ENCODE assay signal across 8 cellular contexts in the genomic region with DNA sequence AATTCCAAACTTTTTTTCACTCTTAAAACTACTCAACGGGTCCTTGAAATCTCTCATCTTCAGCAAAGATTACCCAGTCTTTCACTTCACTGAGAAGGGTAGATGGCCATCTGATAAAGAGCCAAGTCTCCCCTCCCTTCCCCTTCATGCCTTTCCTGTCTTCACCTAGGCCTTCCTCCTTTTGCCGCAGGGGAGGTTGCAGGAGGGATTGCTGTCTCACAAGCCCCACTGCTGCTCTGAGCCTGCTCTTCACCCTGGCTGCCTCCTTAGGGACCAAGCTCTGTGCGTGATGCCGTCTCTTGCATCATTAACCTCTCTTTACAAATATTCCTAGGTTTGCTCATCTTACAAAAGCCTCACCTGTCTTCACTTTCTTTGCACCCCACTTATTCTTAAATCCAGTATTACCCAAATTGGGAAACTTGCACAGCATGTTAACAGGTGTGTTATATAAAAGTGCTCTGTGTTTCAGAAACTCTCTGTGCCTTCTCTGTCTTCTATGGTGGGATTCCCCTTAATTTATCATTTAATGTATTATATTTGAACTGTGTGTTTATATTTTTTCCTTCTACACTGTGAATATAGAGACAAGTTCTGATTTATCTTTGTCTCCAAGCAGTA. TPM values are rescaled to one million over a fixed set of nuclear protein-coding genes. Genes with fewer than 3 reads are reported as not detected.
DNase-seq lines count a peak whose midpoint lies in the region; ATAC-seq, FAIRE-seq and TF ChIP-seq lines count a peak whose summit lies in the region.

No MANE protein-coding gene starts in this region.

- FAIRE-seq in keratinocyte (lab: Jason Lieb, UNC) (peak; percentile 43), urothelium cell line (lab: Jason Lieb, UNC) (no peak)

- no peak for DNase-seq in BJ (ENCODE audit: low read depth)
- no peak for DNase-seq in activated B cell treated with CpG ODN at 0.5 μM for 24 hours
- no peak for DNase-seq in keratinocyte (ENCODE audit: low read depth, low spot score)
- DNase-seq in NCI-H345 (lab: John Stamatoyannopoulos, UW): no peak
- DNase-seq in urothelium cell line (ENCODE audit: low spot score): no peak
- DNase-seq in germinal center (ENCODE audit: low spot score): no peak

- H2AFZ ChIP-seq in keratinocyte (ENCODE audit: control insufficient read depth, low read length): no peak overlapping the region

- peaks cover 58% of the 10 kb centered on the region for H3K4me1 Mint-ChIP-seq in activated B cell treated with CpG ODN at 0.5 μM for 24 hours

- H3K79me2 ChIP-seq in keratinocyte (ENCODE audit: control insufficient read depth, insufficient read depth, low read length): peaks cover 79% of the 10 kb centered on the region

- peak; percentile 14 for ATAC-seq in GM21786 (IDR thresholded peaks at IDR 0.05; ENCODE audit: unreplicated experiment)
- no peak for ATAC-seq in activated B cell treated with CpG ODN at 0.5 μM for 24 hours (ENCODE audit: low read depth)
- no peak for ATAC-seq in HG03521 (IDR thresholded peaks at IDR 0.05; ENCODE audit: unreplicated experiment)

- H4K20me1 ChIP-seq in keratinocyte (ENCODE audit: control insufficient read depth, extremely low read depth, insufficient read depth, low read length): peaks cover 34% of the 10 kb centered on the region

- dilution Hi-C loops in keratinocyte (cut with MboI; ENCODE audit: extremely low pct_ligation_motif_present, low sequenced_read_pairs): no loop called here

- CTCF ChIA-PET in BJ (lab: Yijun Ruan, JAX): no interaction called here
- CTCF ChIA-PET in activated B cell treated with CpG ODN at 0.5 μM for 24 hours (lab: Charles Lee): no interaction called here

- peak overlapping the region; percentile 81 for H3K27ac Mint-ChIP-seq in activated B cell treated with CpG ODN at 0.5 μM for 24 hours

- no peaks in the 10 kb centered on the region for H3K9me1 ChIP-seq in keratinocyte (ENCODE audit: control insufficient read depth, extremely low read depth, insufficient read depth, low read length)

- H3K4me3 Mint-ChIP-seq in activated B cell treated with CpG ODN at 0.5 μM for 24 hours: peak overlapping the region; percentile 73

- peaks cover 32% of the 10 kb centered on the region for H3K4me1 ChIP-seq in keratinocyte (ENCODE audit: control insufficient read depth, extremely low read depth, insufficient read depth, low read length)

- H3K27ac ChIP-seq in keratinocyte (ENCODE audit: control insufficient read depth, insufficient read depth, low read length): peak overlapping the region; percentile 6

- intact Hi-C loops in activated B cell treated with CpG ODN at 0.5 μM for 24 hours (cut with micrococcal nuclease): loop anchor here (5.0 to 10.0 kb wide), 3 partner anchors 49 to 458 kb away; no protein-coding TSS in a partner anchor

- H3K27me3 ChIP-seq in BJ (ENCODE audit: control insufficient read depth, insufficient read depth, low read length): no peaks in the 10 kb centered on the region
- H3K27me3 ChIP-seq in keratinocyte (ENCODE audit: control insufficient read depth, extremely low read depth, insufficient read depth, low read length): no peaks in the 10 kb centered on the region

- H3K9me3 Mint-ChIP-seq in activated B cell treated with CpG ODN at 0.5 μM for 24 hours: no peaks in the 10 kb centered on the region

- H3K36me3 Mint-ChIP-seq in activated B cell treated with CpG ODN at 0.5 μM for 24 hours (ENCODE audit: low read depth): peaks cover 38% of the 10 kb centered on the region

- TF ChIP-seq CTCF in BJ (IDR thresholded peaks at IDR 0.05; ENCODE audit: insufficient read depth, low read depth, low read length) (no peak), activated B cell treated with CpG ODN at 0.5 μM for 24 hours (IDR thresholded peaks at IDR 0.05) (no peak), keratinocyte (optimal IDR thresholded peaks at IDR 0.05 in 1 of 3, IDR thresholded peaks at IDR 0.05 in 1 of 3, conservative IDR thresholded peaks at IDR 0.05 in 1 of 3; ENCODE audit: extremely low read depth in 1 of 3, insufficient read depth in 2 of 3, low read length in 3 of 3) (no peak)

- H3K4me3 ChIP-seq in BJ (ENCODE audit: low read depth, low read length) (0 out of 2 replicates have a peak overlapping the region, but pooled peaks have one; percentile 0), keratinocyte (ENCODE audit: control insufficient read depth in 2 of 3, extremely low read depth in 1 of 3, insufficient read depth in 2 of 3, low read depth in 1 of 3, low read length in 3 of 3) (no peak overlapping the region)

- no peaks in the 10 kb centered on the region for H3K36me3 ChIP-seq in BJ (ENCODE audit: control insufficient read depth, insufficient read depth, low read length)
- H3K36me3 ChIP-seq in keratinocyte (ENCODE audit: control insufficient read depth in 2 of 2, extremely low read depth in 1 of 2, insufficient read depth in 2 of 2, low read length in 2 of 2): peaks cover 2 to 9% of the 10 kb centered on the region in 2 experiments

- H3K27me3 Mint-ChIP-seq in activated B cell treated with CpG ODN at 0.5 μM for 24 hours: no peaks in the 10 kb centered on the region

- no peaks in the 10 kb centered on the region for H3K9me3 ChIP-seq in keratinocyte (ENCODE audit: control insufficient read depth, low read depth, low read length)

- peak overlapping the region; percentile 51 for H3K4me2 ChIP-seq in keratinocyte (ENCODE audit: control insufficient read depth, extremely low read depth, insufficient read depth, low read depth, low read length)

- POLR2A ChIA-PET in BJ (lab: Charles Lee) (no interaction called here), activated B cell treated with CpG ODN at 0.5 μM for 24 hours (lab: Charles Lee) (no interaction called here)

- no peak overlapping the region for H3K9ac ChIP-seq in keratinocyte (ENCODE audit: control insufficient read depth, extremely low read depth, insufficient read depth, low read length)

RNA-seq across cellular contexts. Expression of a gene that starts 3.8 kb away (rescaled TPM):
- polyA plus RNA-seq in BJ (2011; rRNA removed) (12.5 and 21.8 TPM in 2 replicates), keratinocyte (18.0 to 31.8 TPM (median 24.3 TPM) in 3 replicates)
- 33.0 and 34.1 TPM in 2 replicates for polyA minus RNA-seq in BJ (2011; rRNA and poly(A)+ RNA removed)
- total RNA-seq in activated B cell treated with CpG ODN at 0.5 μM for 24 hours: 55.4 and 67.0 TPM in 2 replicates
- polyA plus RNA-seq in keratinocyte (2011; ENCODE audit: low read depth): 28.7 TPM
- 9.6 and 18.8 TPM in 2 replicates for polyA plus RNA-seq in keratinocyte (2011; cell fraction: cytosol; rRNA removed)
- 33.0 and 39.9 TPM in 2 replicates for polyA plus RNA-seq in keratinocyte (2011; cell fraction: nucleus; rRNA removed)
- 14.8 and 19.0 TPM in 2 replicates for polyA plus RNA-seq in keratinocyte (2012; ENCODE audit: low replicate concordance)
- 17.2 to 122 TPM (median 77.4 TPM) in 3 replicates for polyA minus RNA-seq in keratinocyte
- 27.0 TPM for polyA minus RNA-seq in keratinocyte (2011; cell fraction: cytosol; rRNA and poly(A)+ RNA removed)
- 52.3 and 103 TPM in 2 replicates for polyA minus RNA-seq in keratinocyte (2011; cell fraction: nucleus; rRNA and poly(A)+ RNA removed)
